In the genomic region with DNA sequence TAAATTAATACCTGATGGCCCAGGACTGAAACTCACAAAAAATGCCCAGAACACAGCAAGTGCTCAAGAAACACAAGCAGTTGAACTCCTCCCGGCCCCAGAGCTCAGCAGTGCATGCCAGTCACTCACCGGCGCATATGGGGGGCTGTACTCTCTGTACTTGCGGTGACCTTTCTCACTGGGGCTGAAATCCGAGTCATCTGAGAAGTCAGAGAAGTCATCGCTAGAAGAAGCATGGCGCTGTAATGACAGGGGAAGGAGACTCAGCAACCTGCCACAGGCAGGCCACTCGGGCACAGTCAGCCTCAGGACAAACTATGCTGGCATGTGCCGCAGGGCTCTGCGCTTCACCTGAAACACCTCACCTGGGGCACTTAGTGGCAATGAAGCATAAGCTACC, we compare ENCODE assay signal across 9 cellular contexts. TPM values are rescaled to one million over a fixed set of nuclear protein-coding genes. Genes with fewer than 3 reads are reported as not detected.
DNase-seq lines count a peak whose midpoint lies in the region; ATAC-seq and TF ChIP-seq lines count a peak whose summit lies in the region.
"Had no signal": no experiment of that assay in that cellular context is flagged by ENCODE, and none has a peak within 500 bp of the region (broad histone marks: within the 10 kb centered on the region; RNA-seq: fewer than 3 reads in every experiment).

No MANE protein-coding gene starts in this region.

- no peaks in the 10 kb centered on the region for H3K9me2 ChIP-seq in PC-3 (replicated peaks; ENCODE audit: low read length)

- BruUV-seq in PC-3 (replicated peaks; lab: Mats Ljungman, UMichigan), result no TSS peak

- no peak for ATAC-seq in left ventricle myocardium superior
- ATAC-seq in left cardiac atrium, result no peak
- no peak for ATAC-seq in upper lobe of right lung
- no peak for ATAC-seq in PC-3

- peak overlapping the region; percentile 97 for H3K27ac Mint-ChIP-seq in T-helper 1 cell treated with Interleukin-12 subunit alpha and Interleukin-12 subunit beta and Interleukin-4 antibody, amounts not matched to agents 30 μg/mL and 1 μg/mL, for 36 hours

- H3K4me3 ChIP-seq in upper lobe of right lung, result no peak overlapping the region
- H3K4me3 ChIP-seq in PC-3 (ENCODE audit: low read length), result no peak overlapping the region

- H3K9me3 ChIP-seq in upper lobe of right lung (no peaks in the 10 kb centered on the region), PC-3 (ENCODE audit: low read length) (no peaks in the 10 kb centered on the region)

- no peaks in the 10 kb centered on the region for H3K9me3 Mint-ChIP-seq in T-helper 1 cell treated with Interleukin-12 subunit alpha and Interleukin-12 subunit beta and Interleukin-4 antibody, amounts not matched to agents 30 μg/mL and 1 μg/mL, for 36 hours

- TF ChIP-seq CTCF in upper lobe of right lung (IDR thresholded peaks at IDR 0.05) (no peak), PC-3 (conservative IDR thresholded peaks at IDR 0.05; ENCODE audit: low read depth, low read length) (no peak)

- peak overlapping the region; percentile 90 for H3K27ac ChIP-seq in upper lobe of right lung
- H3K27ac ChIP-seq in PC-3 (ENCODE audit: low read length), result no peak overlapping the region

- DNase-seq in left ventricle myocardium superior, result peak; percentile 17
- no peak for DNase-seq in left cardiac atrium
- peak; percentile 45 for DNase-seq in kidney tubule cell (ENCODE audit: low spot score)
- DNase-seq in upper lobe of right lung, result no peak
- DNase-seq in dermis blood vessel endothelial cell, result no peak
- DNase-seq in NCI-H1105 (lab: John Stamatoyannopoulos, UW), result no peak
- no peak for DNase-seq in PC-3
- DNase-seq: DMS153 had no signal

- H4K20me1 ChIP-seq in PC-3 (ENCODE audit: low read length), result no peaks in the 10 kb centered on the region

- CTCF ChIA-PET in PC-3 (lab: Charles Lee), result no interaction called here

- peak overlapping the region; percentile 99 for H3K4me3 Mint-ChIP-seq in T-helper 1 cell treated with Interleukin-12 subunit alpha and Interleukin-12 subunit beta and Interleukin-4 antibody, amounts not matched to agents 30 μg/mL and 1 μg/mL, for 36 hours

- intact Hi-C loops in left ventricle myocardium superior (cut with micrococcal nuclease), result no loop called here
- intact Hi-C loops in left cardiac atrium (cut with DNase I), result no loop called here
- intact Hi-C loops in upper lobe of right lung (cut with DNase I), result no loop called here
- intact Hi-C loops in PC-3 (cut with micrococcal nuclease), result no loop called here

- H3K4me2 ChIP-seq in PC-3 (ENCODE audit: low read length), result no peak overlapping the region

- H3K9ac ChIP-seq in PC-3 (ENCODE audit: low read length), result no peak overlapping the region

- peaks cover 67% of the 10 kb centered on the region for H3K4me1 Mint-ChIP-seq in T-helper 1 cell treated with Interleukin-12 subunit alpha and Interleukin-12 subunit beta and Interleukin-4 antibody, amounts not matched to agents 30 μg/mL and 1 μg/mL, for 36 hours (ENCODE audit: low read depth)

- POLR2A ChIA-PET in PC-3 (lab: Charles Lee; ENCODE audit: unreplicated experiment), result no interaction called here

- H2AFZ ChIP-seq in PC-3 (ENCODE audit: low read length), result no peak overlapping the region

- H3K27me3 Mint-ChIP-seq in T-helper 1 cell treated with Interleukin-12 subunit alpha and Interleukin-12 subunit beta and Interleukin-4 antibody, amounts not matched to agents 30 μg/mL and 1 μg/mL, for 36 hours (ENCODE audit: low read depth), result no peaks in the 10 kb centered on the region

- H3K36me3 Mint-ChIP-seq in T-helper 1 cell treated with Interleukin-12 subunit alpha and Interleukin-12 subunit beta and Interleukin-4 antibody, amounts not matched to agents 30 μg/mL and 1 μg/mL, for 36 hours (ENCODE audit: low read depth), result peaks cover 49% of the 10 kb centered on the region

- H3K27me3 ChIP-seq in upper lobe of right lung (no peaks in the 10 kb centered on the region), PC-3 (ENCODE audit: low read length) (no peaks in the 10 kb centered on the region)

- H3F3A ChIP-seq in PC-3 (ENCODE audit: low read length, unreplicated experiment), result peaks cover 8% of the 10 kb centered on the region

- peaks cover 58% of the 10 kb centered on the region for H3K79me2 ChIP-seq in PC-3 (ENCODE audit: low read length)

- peaks cover 51% of the 10 kb centered on the region for H3K36me3 ChIP-seq in upper lobe of right lung
- peaks cover 20% of the 10 kb centered on the region; the same call in 1 of the 2 replicates for H3K36me3 ChIP-seq in PC-3 (ENCODE audit: low read depth, low read length)

- H3K4me1 ChIP-seq in upper lobe of right lung, result peaks cover 49% of the 10 kb centered on the region
- peaks cover 28% of the 10 kb centered on the region for H3K4me1 ChIP-seq in PC-3 (ENCODE audit: insufficient read depth, low read length)

RNA-seq across cellular contexts. Expression of a gene that starts 19.7 kb away (rescaled TPM):
- total RNA-seq in left ventricle myocardium superior (22.1 TPM), left cardiac atrium (10 to 100 TPM; 24.2 to 26.3 TPM), upper lobe of right lung (47.5 TPM), dermis blood vessel endothelial cell (11.9 and 21.9 TPM in 2 replicates), PC-3 (2014; rRNA removed) (13.4 and 20.0 TPM in 2 replicates)

RNA-seq across cellular contexts. Expression of a gene that starts 36.8 kb away (rescaled TPM):
- total RNA-seq in left ventricle myocardium superior, result 41.9 TPM
- 10 to 100 TPM; 50.1 to 54.7 TPM for total RNA-seq in left cardiac atrium
- total RNA-seq in upper lobe of right lung, result 57.6 TPM
- total RNA-seq in dermis blood vessel endothelial cell, result 168 and 236 TPM in 2 replicates
- total RNA-seq in PC-3 (2014; rRNA removed), result 99.7 and 134 TPM in 2 replicates

RNA-seq across cellular contexts. Expression of a gene that starts 45.4 kb away (rescaled TPM):
- total RNA-seq in left ventricle myocardium superior (31.6 TPM), left cardiac atrium (10 to 100 TPM; 30.6 to 35.8 TPM), upper lobe of right lung (28.0 TPM), dermis blood vessel endothelial cell (18.8 and 30.6 TPM in 2 replicates), PC-3 (2014; rRNA removed) (121 and 125 TPM in 2 replicates)

Comparison
In these comparisons a context has a peak if more than half of its experiments do, and no peak if none do; other contexts are left out.
1. DNase-seq: peak in left ventricle myocardium superior (single experiment) and kidney tubule cell (single experiment); none in left cardiac atrium (single experiment), upper lobe of right lung (single experiment), dermis blood vessel endothelial cell (single experiment), NCI-H1105 (single experiment) and PC-3 (single experiment).